ENCODE assay signal across 10 cellular contexts in the genomic region with DNA sequence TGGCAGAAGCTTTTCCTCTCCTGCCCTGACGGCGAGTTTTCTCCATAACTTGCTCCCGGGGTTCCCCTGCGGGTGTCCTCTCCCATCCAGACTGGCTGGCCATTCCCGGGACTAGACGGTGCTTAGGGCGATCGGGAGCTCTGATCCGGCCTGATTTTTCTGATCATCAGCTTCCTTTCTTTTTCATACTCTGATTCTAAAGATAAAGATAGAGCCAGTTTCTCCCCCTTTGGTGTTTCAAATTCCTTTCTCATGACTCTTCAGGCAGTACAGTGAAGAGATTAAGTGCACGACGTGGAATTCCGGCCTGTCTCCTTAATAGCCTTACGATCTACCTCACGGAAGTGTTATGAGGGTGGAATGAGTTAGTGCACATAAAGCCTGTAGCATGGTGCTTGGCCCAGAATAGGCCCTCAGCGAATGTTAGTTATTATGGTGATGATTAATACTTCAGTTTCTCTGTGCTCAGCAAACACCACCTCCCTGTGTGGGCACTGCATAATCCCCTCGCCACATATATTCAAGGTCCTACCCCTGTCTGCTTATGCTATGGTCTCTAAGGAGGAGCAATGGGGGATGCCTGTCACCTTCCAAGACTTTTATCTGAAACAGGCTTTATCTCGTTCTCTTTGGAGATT.
DNase-seq lines count a peak whose midpoint lies in the region; ATAC-seq, FAIRE-seq and TF ChIP-seq lines count a peak whose summit lies in the region.
"Had no signal": no experiment of that assay in that cellular context is flagged by ENCODE, and none has a peak within 500 bp of the region (broad histone marks: within the 10 kb centered on the region; RNA-seq: fewer than 3 reads in every experiment).

No MANE protein-coding gene starts in this region.

- H3K4me2 ChIP-seq in A549, result peak overlapping the region; percentile 69
- H3K4me2 ChIP-seq: BLaER1 had no signal

- ATAC-seq in A549 (peak; percentile 90 to 92), HG03095 (IDR thresholded peaks at IDR 0.05; ENCODE audit: unreplicated experiment) (no peak), HG02981 (IDR thresholded peaks at IDR 0.05; ENCODE audit: unreplicated experiment) (no peak)

- POLR2A ChIA-PET in A549 (lab: Yijun Ruan, JAX), result no interaction called here

- TF ChIP-seq CTCF in A549 (IDR thresholded peaks at IDR 0.05) (no peak), kidney epithelial cell (IDR thresholded peaks at IDR 0.05; ENCODE audit: insufficient read depth, low read length, poor library complexity, severe bottlenecking) (no peak)

- H3K27me3 ChIP-seq in kidney epithelial cell (ENCODE audit: control insufficient read depth, insufficient read depth, low read length), result no peaks in the 10 kb centered on the region
- H3K27me3 ChIP-seq: BLaER1 had no signal

- TF ChIP-seq RAD21 in A549 (conservative IDR thresholded peaks at IDR 0.05 in 1 of 2, IDR thresholded peaks at IDR 0.05 in 1 of 2), result no peak

- peak overlapping the region; percentile 26; the same call in 1 of the 3 replicates for H3K4me3 ChIP-seq in A549
- no peak overlapping the region for H3K4me3 ChIP-seq in kidney epithelial cell (ENCODE audit: low read depth, low read length)
- H3K4me3 ChIP-seq: BLaER1 had no signal

- WGBS in A549 (ENCODE audit: missing lambda C conversion rate), result 39% methylated on average over 17 of the region's 17 CpGs

- peaks cover 6% of the 10 kb centered on the region; the same call in 1 of the 3 replicates for H3K4me1 ChIP-seq in A549
- H3K4me1 ChIP-seq: BLaER1 had no signal

- DNase-seq in A549 (ENCODE audit: low read depth in 1 of 2, low spot score in 1 of 2) (peak; percentile 5 to 29), HS-5 (ENCODE audit: low read depth) (peak; percentile 42), astrocyte of the hippocampus (ENCODE audit: low read depth, low spot score) (peak; percentile 90), kidney epithelial cell (ENCODE audit: low read depth) (peak; percentile 88), NCI-H2196 (lab: John Stamatoyannopoulos, UW; ENCODE audit: unreplicated experiment) (no peak), NCI-H1105 treated with DMSO at 0.1 percent for 48 hours (lab: John Stamatoyannopoulos, UW) (no peak)
- DNase-seq: NCI-H510A treated with DMSO at 0.1 percent for 48 hours had no signal

- CTCF ChIA-PET in A549 (lab: Yijun Ruan, JAX), result interaction anchor here (0.6 kb wide), 1 partner anchor 191 kb away, joined by 4 read pairs; no protein-coding TSS in a partner anchor

- no peaks in the 10 kb centered on the region for H3K9me3 ChIP-seq in A549
- H3K9me3 ChIP-seq: BLaER1 had no signal

- no peak for TF ChIP-seq POLR2A in A549 (IDR thresholded peaks at IDR 0.05; ENCODE audit: low read length)

- no peak for TF ChIP-seq EP300 in A549 (IDR thresholded peaks at IDR 0.05)

- peak overlapping the region; percentile 29 to 67; a peak in 5 of 6 replicates for H3K27ac ChIP-seq in A549
- H3K27ac ChIP-seq: BLaER1 had no signal

- no peaks in the 10 kb centered on the region for H3K36me3 ChIP-seq in kidney epithelial cell (ENCODE audit: control insufficient read depth, insufficient read depth, low read length)
- H3K36me3 ChIP-seq: BLaER1 had no signal

- no peak for FAIRE-seq in A549 (lab: Jason Lieb, UNC)

TF ChIP-seq in A549, 52 proteins besides CTCF, POLR2A, EP300 and RAD21:
- TF ChIP-seq ELK1 (IDR thresholded peaks at IDR 0.05; ENCODE audit: low read depth, low read length) (no peak), ZNF302 (CRISPR knock-in tag; IDR thresholded peaks at IDR 0.05) (no peak), NFE2L2 (conservative IDR thresholded peaks at IDR 0.05; ENCODE audit: low read length) (no peak), GATA3 (IDR thresholded peaks at IDR 0.05; ENCODE audit: borderline replicate concordance) (no peak), SMC3 (IDR thresholded peaks at IDR 0.05) (no peak), ZSCAN20 (CRISPR knock-in tag; IDR thresholded peaks at IDR 0.05) (no peak), SREBF2 (IDR thresholded peaks at IDR 0.05) (no peak), HEYL (CRISPR knock-in tag; IDR thresholded peaks at IDR 0.05) (no peak), MAFK (IDR thresholded peaks at IDR 0.05; ENCODE audit: partially characterized antibody) (no peak), RFX5 (IDR thresholded peaks at IDR 0.05) (no peak), EHF (CRISPR knock-in tag; IDR thresholded peaks at IDR 0.05) (no peak), HOXA7 (CRISPR knock-in tag; IDR thresholded peaks at IDR 0.05) (no peak)
- TF ChIP-seq, protein P1, sequence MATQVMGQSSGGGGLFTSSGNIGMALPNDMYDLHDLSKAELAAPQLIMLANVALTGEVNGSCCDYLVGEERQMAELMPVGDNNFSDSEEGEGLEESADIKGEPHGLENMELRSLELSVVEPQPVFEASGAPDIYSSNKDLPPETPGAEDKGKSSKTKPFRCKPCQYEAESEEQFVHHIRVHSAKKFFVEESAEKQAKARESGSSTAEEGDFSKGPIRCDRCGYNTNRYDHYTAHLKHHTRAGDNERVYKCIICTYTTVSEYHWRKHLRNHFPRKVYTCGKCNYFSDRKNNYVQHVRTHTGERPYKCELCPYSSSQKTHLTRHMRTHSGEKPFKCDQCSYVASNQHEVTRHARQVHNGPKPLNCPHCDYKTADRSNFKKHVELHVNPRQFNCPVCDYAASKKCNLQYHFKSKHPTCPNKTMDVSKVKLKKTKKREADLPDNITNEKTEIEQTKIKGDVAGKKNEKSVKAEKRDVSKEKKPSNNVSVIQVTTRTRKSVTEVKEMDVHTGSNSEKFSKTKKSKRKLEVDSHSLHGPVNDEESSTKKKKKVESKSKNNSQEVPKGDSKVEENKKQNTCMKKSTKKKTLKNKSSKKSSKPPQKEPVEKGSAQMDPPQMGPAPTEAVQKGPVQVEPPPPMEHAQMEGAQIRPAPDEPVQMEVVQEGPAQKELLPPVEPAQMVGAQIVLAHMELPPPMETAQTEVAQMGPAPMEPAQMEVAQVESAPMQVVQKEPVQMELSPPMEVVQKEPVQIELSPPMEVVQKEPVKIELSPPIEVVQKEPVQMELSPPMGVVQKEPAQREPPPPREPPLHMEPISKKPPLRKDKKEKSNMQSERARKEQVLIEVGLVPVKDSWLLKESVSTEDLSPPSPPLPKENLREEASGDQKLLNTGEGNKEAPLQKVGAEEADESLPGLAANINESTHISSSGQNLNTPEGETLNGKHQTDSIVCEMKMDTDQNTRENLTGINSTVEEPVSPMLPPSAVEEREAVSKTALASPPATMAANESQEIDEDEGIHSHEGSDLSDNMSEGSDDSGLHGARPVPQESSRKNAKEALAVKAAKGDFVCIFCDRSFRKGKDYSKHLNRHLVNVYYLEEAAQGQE (IDR thresholded peaks at IDR 0.05), result no peak

Comparison
In these comparisons a context has a peak if more than half of its experiments do, and no peak if none do; other contexts are left out.
1. ATAC-seq: peak in A549 (2 of 2); none in HG03095 (single experiment) and HG02981 (single experiment).
2. DNase-seq: peak in A549 (2 of 2), HS-5 (single experiment), astrocyte of the hippocampus (single experiment) and kidney epithelial cell (single experiment); none in NCI-H2196 (single experiment) and NCI-H1105 treated with DMSO at 0.1 percent for 48 hours (single experiment).